In the genomic region with DNA sequence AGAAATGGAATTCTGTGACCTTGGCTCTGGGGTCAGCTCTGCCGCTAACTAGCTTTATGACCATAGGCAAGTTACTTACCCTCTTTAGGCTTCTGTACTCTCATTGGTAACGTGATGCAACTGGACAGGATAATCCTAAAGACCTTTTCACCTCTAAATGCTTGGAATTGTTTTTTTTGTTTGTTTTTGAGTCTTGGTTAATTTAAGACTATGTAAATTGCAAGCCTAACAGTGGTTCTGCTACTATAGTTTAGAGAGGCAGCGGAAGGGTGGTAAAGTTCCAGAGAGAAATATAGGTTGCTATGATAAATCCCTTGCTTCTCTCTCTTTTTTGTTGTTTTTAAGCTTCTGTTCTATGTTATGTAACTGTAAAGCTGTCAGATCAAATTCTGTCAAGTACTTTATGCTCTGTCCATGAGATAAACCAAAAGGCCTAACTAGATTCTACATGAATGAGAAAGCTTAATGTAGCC, we compare ENCODE assay signal across 1 cellular context.
TF ChIP-seq lines count a peak whose summit lies in the region.

No MANE protein-coding gene starts in this region.

TF ChIP-seq in GM23338, 12 proteins besides CTCF, POLR2A, EP300 and RAD21 (continued from another document):
- TF ChIP-seq, protein P1, sequence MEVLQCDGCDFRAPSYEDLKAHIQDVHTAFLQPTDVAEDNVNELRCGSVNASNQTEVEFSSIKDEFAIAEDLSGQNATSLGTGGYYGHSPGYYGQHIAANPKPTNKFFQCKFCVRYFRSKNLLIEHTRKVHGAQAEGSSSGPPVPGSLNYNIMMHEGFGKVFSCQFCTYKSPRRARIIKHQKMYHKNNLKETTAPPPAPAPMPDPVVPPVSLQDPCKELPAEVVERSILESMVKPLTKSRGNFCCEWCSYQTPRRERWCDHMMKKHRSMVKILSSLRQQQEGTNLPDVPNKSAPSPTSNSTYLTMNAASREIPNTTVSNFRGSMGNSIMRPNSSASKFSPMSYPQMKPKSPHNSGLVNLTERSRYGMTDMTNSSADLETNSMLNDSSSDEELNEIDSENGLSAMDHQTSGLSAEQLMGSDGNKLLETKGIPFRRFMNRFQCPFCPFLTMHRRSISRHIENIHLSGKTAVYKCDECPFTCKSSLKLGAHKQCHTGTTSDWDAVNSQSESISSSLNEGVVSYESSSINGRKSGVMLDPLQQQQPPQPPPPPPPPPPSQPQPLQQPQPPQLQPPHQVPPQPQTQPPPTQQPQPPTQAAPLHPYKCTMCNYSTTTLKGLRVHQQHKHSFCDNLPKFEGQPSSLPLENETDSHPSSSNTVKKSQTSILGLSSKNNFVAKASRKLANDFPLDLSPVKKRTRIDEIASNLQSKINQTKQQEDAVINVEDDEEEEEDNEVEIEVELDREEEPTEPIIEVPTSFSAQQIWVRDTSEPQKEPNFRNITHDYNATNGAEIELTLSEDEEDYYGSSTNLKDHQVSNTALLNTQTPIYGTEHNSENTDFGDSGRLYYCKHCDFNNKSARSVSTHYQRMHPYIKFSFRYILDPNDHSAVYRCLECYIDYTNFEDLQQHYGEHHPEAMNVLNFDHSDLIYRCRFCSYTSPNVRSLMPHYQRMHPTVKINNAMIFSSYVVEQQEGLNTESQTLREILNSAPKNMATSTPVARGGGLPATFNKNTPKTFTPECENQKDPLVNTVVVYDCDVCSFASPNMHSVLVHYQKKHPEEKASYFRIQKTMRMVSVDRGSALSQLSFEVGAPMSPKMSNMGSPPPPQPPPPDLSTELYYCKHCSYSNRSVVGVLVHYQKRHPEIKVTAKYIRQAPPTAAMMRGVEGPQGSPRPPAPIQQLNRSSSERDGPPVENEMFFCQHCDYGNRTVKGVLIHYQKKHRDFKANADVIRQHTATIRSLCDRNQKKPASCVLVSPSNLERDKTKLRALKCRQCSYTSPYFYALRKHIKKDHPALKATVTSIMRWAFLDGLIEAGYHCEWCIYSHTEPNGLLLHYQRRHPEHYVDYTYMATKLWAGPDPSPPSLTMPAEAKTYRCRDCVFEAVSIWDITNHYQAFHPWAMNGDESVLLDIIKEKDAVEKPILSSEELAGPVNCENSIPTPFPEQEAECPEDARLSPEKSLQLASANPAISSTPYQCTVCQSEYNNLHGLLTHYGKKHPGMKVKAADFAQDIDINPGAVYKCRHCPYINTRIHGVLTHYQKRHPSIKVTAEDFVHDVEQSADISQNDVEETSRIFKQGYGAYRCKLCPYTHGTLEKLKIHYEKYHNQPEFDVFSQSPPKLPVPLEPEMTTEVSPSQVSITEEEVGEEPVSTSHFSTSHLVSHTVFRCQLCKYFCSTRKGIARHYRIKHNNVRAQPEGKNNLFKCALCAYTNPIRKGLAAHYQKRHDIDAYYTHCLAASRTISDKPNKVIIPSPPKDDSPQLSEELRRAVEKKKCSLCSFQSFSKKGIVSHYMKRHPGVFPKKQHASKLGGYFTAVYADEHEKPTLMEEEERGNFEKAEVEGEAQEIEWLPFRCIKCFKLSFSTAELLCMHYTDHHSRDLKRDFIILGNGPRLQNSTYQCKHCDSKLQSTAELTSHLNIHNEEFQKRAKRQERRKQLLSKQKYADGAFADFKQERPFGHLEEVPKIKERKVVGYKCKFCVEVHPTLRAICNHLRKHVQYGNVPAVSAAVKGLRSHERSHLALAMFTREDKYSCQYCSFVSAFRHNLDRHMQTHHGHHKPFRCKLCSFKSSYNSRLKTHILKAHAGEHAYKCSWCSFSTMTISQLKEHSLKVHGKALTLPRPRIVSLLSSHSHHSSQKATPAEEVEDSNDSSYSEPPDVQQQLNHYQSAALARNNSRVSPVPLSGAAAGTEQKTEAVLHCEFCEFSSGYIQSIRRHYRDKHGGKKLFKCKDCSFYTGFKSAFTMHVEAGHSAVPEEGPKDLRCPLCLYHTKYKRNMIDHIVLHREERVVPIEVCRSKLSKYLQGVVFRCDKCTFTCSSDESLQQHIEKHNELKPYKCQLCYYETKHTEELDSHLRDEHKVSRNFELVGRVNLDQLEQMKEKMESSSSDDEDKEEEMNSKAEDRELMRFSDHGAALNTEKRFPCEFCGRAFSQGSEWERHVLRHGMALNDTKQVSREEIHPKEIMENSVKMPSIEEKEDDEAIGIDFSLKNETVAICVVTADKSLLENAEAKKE (CRISPR knock-in tag; IDR thresholded peaks at IDR 0.05) = no peak
- TF ChIP-seq ETS1 (IDR thresholded peaks at IDR 0.05) = no peak
- no peak for TF ChIP-seq ZNF114 (CRISPR knock-in tag; IDR thresholded peaks at IDR 0.05)
- no peak for TF ChIP-seq JUNB (IDR thresholded peaks at IDR 0.05; ENCODE audit: unreplicated experiment)
- TF ChIP-seq CREB1 (CRISPR knock-in tag; IDR thresholded peaks at IDR 0.05; ENCODE audit: low read depth) = no peak
- TF ChIP-seq NANOG (IDR thresholded peaks at IDR 0.05; ENCODE audit: borderline replicate concordance) = no peak
- TF ChIP-seq EZH2 (IDR thresholded peaks at IDR 0.05; ENCODE audit: low read depth, unreplicated experiment) = no peak
- TF ChIP-seq EZH2phosphoT487 (IDR thresholded peaks at IDR 0.05; ENCODE audit: unreplicated experiment) = no peak
- TF ChIP-seq STAT1 (IDR thresholded peaks at IDR 0.05; ENCODE audit: unreplicated experiment) = no peak
